Comparison of ENCODE assay signal across 37 cellular contexts in the genomic region with DNA sequence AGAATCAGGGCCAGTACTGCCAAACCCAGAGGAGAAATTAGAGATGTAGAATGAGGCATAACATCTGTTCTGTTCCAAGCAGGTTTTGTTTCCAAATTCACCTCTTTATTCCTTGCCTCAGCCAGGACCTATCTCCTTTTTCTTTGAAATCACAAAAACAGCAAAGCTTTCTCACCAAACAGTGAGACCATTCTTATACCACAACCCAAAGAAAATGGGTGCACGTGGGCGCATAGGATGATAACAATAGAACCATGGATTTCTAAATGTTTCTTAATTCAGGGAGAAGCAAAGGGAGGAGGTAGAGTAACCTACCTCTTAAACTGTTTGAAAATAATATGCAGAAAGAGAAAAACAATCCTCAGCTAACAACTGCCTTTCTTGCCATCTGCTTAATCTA.
"Had no signal": no experiment of that assay in that cellular context is flagged by ENCODE, and none has a peak within 500 bp of the region (broad histone marks: within the 10 kb centered on the region; RNA-seq: fewer than 3 reads in every experiment).

No MANE protein-coding gene starts in this region.

- H3K27me3 Mint-ChIP-seq: activated CD4-positive, alpha-beta memory T cell treated with anti-CD3 and anti-CD28 coated beads for 36 hours; activated CD4-positive, alpha-beta T cell treated with anti-CD3 and anti-CD28 coated beads, Interleukin-2, amount 10 ng/mL, durations not matched to agents 24 days and 14 days; central memory CD8-positive, alpha-beta T cell had no signal

- H3K36me3 Mint-ChIP-seq: activated CD4-positive, alpha-beta memory T cell treated with anti-CD3 and anti-CD28 coated beads for 36 hours; activated naive CD4-positive, alpha-beta T cell treated with anti-CD3 and anti-CD28 coated beads, Interleukin-2, amount 50 U/mL, for 72 hours; activated naive CD8-positive, alpha-beta T cell treated with anti-CD3 and anti-CD28 coated beads for 36 hours; brain had no signal

- H3K27ac ChIP-seq: adrenal gland, ascending aorta, cardiac muscle cell, VCaP had no signal

- H3K4me3 Mint-ChIP-seq: activated B cell treated with CpG ODN at 0.5 μM for 24 hours; activated CD4-positive, alpha-beta memory T cell treated with anti-CD3 and anti-CD28 coated beads for 36 hours; activated CD4-positive, alpha-beta T cell treated with anti-CD3 and anti-CD28 coated beads, Interleukin-2, amount 10 ng/mL, durations not matched to agents 24 days and 14 days; activated CD8-positive, alpha-beta T cell treated with anti-CD3 and anti-CD28 coated beads for 36 hours; activated naive CD4-positive, alpha-beta T cell treated with anti-CD3 and anti-CD28 coated beads for 36 hours; activated naive CD8-positive, alpha-beta T cell treated with anti-CD3 and anti-CD28 coated beads for 36 hours; activated T-cell treated with anti-CD3 and anti-CD28 coated beads, Interleukin-2, amount 50 U/mL, for 4 hours; activated T-cell treated with anti-CD3 and anti-CD28 coated beads, Interleukin-2, amount 50 U/mL, for 72 hours; activated T-helper 1 cell treated with anti-CD3 and anti-CD28 coated beads, Interleukin-12 subunit alpha, Interleukin-12 subunit beta, Interleukin-2, Interleukin-4 antibody, amounts not matched to agents 30 ng/mL and 10 ng/mL and 1 ng/mL, durations not matched to agents 14 hours and 24 hours and 36 hours; activated T-helper 17 cell treated with anti-CD3 and anti-CD28 coated beads, Interleukin-2, amount 50 U/mL, for 72 hours; brain; central memory CD8-positive, alpha-beta T cell; T-helper 1 cell treated with Interleukin-12 subunit alpha and Interleukin-12 subunit beta and Interleukin-4 antibody, amounts not matched to agents 30 μg/mL and 1 μg/mL, for 36 hours; T-helper 2 cell treated with Interferon-gamma antibody and Interleukin-4, amounts not matched to agents 5 μg/mL and 100 μg/mL, for 36 hours had no signal

- H3K27me3 ChIP-seq: adrenal gland, ascending aorta, cardiac muscle cell had no signal

- H3K9me3 ChIP-seq: adrenal gland, ascending aorta had no signal

- H3K4me3 ChIP-seq: adrenal gland, ascending aorta, cardiac muscle cell had no signal

- DNase-seq: activated B cell treated with CpG ODN at 0.5 μM for 24 hours; activated CD4-positive, alpha-beta memory T cell treated with anti-CD3 and anti-CD28 coated beads for 36 hours; activated CD4-positive, alpha-beta T cell treated with anti-CD3 and anti-CD28 coated beads for 4 hours; activated CD4-positive, alpha-beta T cell treated with anti-CD3 and anti-CD28 coated beads, Interleukin-2, amount 10 ng/mL, durations not matched to agents 24 days and 14 days; activated CD4-positive, alpha-beta T cell treated with anti-CD3 and anti-CD28 coated beads, Interleukin-2, amount 50 U/mL, for 1 hour; activated CD4-positive, alpha-beta T cell treated with anti-CD3 and anti-CD28 coated beads, Interleukin-2, amount 50 U/mL, for 4 hours; activated CD4-positive, CD25-positive, alpha-beta regulatory T cell treated with anti-CD3 and anti-CD28 coated beads, Interleukin-2, amount 50 U/mL, for 72 hours; activated CD8-positive, alpha-beta memory T cell treated with anti-CD3 and anti-CD28 coated beads, Interleukin-2, amount 50 U/mL, for 4 hours; activated CD8-positive, alpha-beta T cell treated with anti-CD3 and anti-CD28 coated beads for 36 hours; activated effector memory CD4-positive, alpha-beta T cell treated with anti-CD3 and anti-CD28 coated beads, Interleukin-2, amount 50 U/mL, for 16 hours; activated gamma-delta T cell treated with Interleukin-2 at 50 U/mL for 16 hours; activated naive CD4-positive, alpha-beta T cell; activated naive CD4-positive, alpha-beta T cell treated with anti-CD3 and anti-CD28 coated beads for 36 hours; activated naive CD4-positive, alpha-beta T cell treated with anti-CD3 and anti-CD28 coated beads, Interleukin-2, amount 50 U/mL, for 16 hours; activated naive CD8-positive, alpha-beta T cell treated with anti-CD3 and anti-CD28 coated beads for 36 hours; activated T-cell treated with anti-CD3 and anti-CD28 coated beads for 4 hours; activated T-cell treated with anti-CD3 and anti-CD28 coated beads, Interleukin-2, amount 50 U/mL, for 1 hour; activated T-cell treated with anti-CD3 and anti-CD28 coated beads, Interleukin-2, amount 50 U/mL, for 4 hours; activated T-cell treated with anti-CD3 and anti-CD28 coated beads, Interleukin-2, amount 50 U/mL, for 72 hours; adrenal gland; amniotic stem cell; caudate nucleus; cerebellar nuclear complex; T-helper 2 cell; T-helper 9 cell had no signal

- FAIRE-seq: bronchial epithelial cell, TTC549 had no signal

- H3K4me1 ChIP-seq: ascending aorta had no signal

- H3K27ac Mint-ChIP-seq: activated B cell treated with CpG ODN at 0.5 μM for 24 hours; activated CD4-positive, alpha-beta memory T cell treated with anti-CD3 and anti-CD28 coated beads for 36 hours; activated CD4-positive, alpha-beta T cell treated with anti-CD3 and anti-CD28 coated beads, Interleukin-2, amount 10 ng/mL, durations not matched to agents 24 days and 14 days; activated CD8-positive, alpha-beta T cell treated with anti-CD3 and anti-CD28 coated beads for 36 hours; activated naive CD4-positive, alpha-beta T cell treated with anti-CD3 and anti-CD28 coated beads for 36 hours; activated naive CD4-positive, alpha-beta T cell treated with anti-CD3 and anti-CD28 coated beads, Interleukin-2, amount 50 U/mL, for 72 hours; activated naive CD8-positive, alpha-beta T cell treated with anti-CD3 and anti-CD28 coated beads for 36 hours; activated T-cell treated with anti-CD3 and anti-CD28 coated beads, Interleukin-2, amount 50 U/mL, for 72 hours; activated T-helper 1 cell treated with anti-CD3 and anti-CD28 coated beads, Interleukin-12 subunit alpha, Interleukin-12 subunit beta, Interleukin-2, Interleukin-4 antibody, amounts not matched to agents 30 ng/mL and 10 ng/mL and 1 ng/mL, durations not matched to agents 14 hours and 24 hours and 36 hours; activated T-helper 17 cell treated with anti-CD3 and anti-CD28 coated beads, Interleukin-2, amount 50 U/mL, for 72 hours; T-helper 1 cell treated with Interleukin-12 subunit alpha and Interleukin-12 subunit beta and Interleukin-4 antibody, amounts not matched to agents 30 μg/mL and 1 μg/mL, for 36 hours; T-helper 2 cell treated with Interferon-gamma antibody and Interleukin-4, amounts not matched to agents 5 μg/mL and 100 μg/mL, for 36 hours had no signal

- ATAC-seq: activated CD8-positive, alpha-beta T cell treated with anti-CD3 and anti-CD28 coated beads for 36 hours; activated naive CD4-positive, alpha-beta T cell treated with anti-CD3 and anti-CD28 coated beads, Interleukin-2, amount 50 U/mL, for 72 hours; activated T-cell treated with anti-CD3 and anti-CD28 coated beads, Interleukin-2, amount 50 U/mL, for 4 hours; activated T-cell treated with anti-CD3 and anti-CD28 coated beads, Interleukin-2, amount 50 U/mL, for 72 hours; activated T-helper 17 cell treated with anti-CD3 and anti-CD28 coated beads, Interleukin-2, amount 50 U/mL, for 72 hours had no signal

- H3K36me3 ChIP-seq: adrenal gland, ascending aorta, cardiac muscle cell had no signal

- H3K4me1 Mint-ChIP-seq: activated B cell treated with CpG ODN at 0.5 μM for 24 hours; activated CD4-positive, alpha-beta T cell treated with anti-CD3 and anti-CD28 coated beads, Interleukin-2, amount 10 ng/mL, durations not matched to agents 24 days and 14 days; activated naive CD8-positive, alpha-beta T cell treated with anti-CD3 and anti-CD28 coated beads for 36 hours; activated T-helper 17 cell treated with anti-CD3 and anti-CD28 coated beads, Interleukin-2, amount 50 U/mL, for 72 hours; central memory CD8-positive, alpha-beta T cell had no signal

- H3K9me3 Mint-ChIP-seq: activated B cell treated with CpG ODN at 0.5 μM for 24 hours; activated CD4-positive, alpha-beta memory T cell treated with anti-CD3 and anti-CD28 coated beads for 36 hours; activated CD4-positive, alpha-beta T cell treated with anti-CD3 and anti-CD28 coated beads, Interleukin-2, amount 10 ng/mL, durations not matched to agents 24 days and 14 days; activated CD8-positive, alpha-beta T cell treated with anti-CD3 and anti-CD28 coated beads for 36 hours; activated naive CD4-positive, alpha-beta T cell treated with anti-CD3 and anti-CD28 coated beads for 36 hours; activated naive CD8-positive, alpha-beta T cell treated with anti-CD3 and anti-CD28 coated beads for 36 hours; activated T-cell treated with anti-CD3 and anti-CD28 coated beads, Interleukin-2, amount 50 U/mL, for 4 hours; activated T-helper 1 cell treated with anti-CD3 and anti-CD28 coated beads, Interleukin-12 subunit alpha, Interleukin-12 subunit beta, Interleukin-2, Interleukin-4 antibody, amounts not matched to agents 30 ng/mL and 10 ng/mL and 1 ng/mL, durations not matched to agents 14 hours and 24 hours and 36 hours; activated T-helper 17 cell treated with anti-CD3 and anti-CD28 coated beads, Interleukin-2, amount 50 U/mL, for 72 hours; central memory CD8-positive, alpha-beta T cell; T-helper 1 cell treated with Interleukin-12 subunit alpha and Interleukin-12 subunit beta and Interleukin-4 antibody, amounts not matched to agents 30 μg/mL and 1 μg/mL, for 36 hours; T-helper 2 cell treated with Interferon-gamma antibody and Interleukin-4, amounts not matched to agents 5 μg/mL and 100 μg/mL, for 36 hours had no signal
